9 cellular contexts compared by ENCODE assay signal in the genomic region with DNA sequence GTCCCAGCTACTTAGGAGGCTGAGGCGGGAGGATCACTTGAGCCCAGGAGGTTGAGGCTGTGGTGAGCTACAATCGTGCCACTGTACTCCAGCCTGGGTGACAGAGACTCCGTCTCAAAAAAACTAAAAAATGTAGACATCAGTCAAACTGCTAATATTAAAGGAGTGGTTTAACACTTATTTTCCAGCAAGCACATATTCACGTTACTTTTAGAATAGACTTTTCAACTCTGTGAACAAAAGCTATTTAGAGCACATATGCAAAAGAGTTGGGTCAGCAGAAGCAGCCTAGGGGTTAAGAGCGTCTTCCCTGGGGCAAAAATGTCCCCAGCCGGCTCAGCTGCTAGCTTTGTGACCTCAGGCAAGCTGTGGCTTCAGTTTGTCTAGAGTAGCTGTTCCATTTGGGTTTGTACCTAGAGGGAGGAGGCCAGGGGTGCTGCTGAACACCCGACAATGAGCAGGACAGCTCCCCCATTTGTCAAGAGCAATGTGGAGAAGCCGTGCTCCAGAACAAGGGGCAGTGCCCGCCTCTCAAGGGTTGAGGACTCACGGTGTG.
DNase-seq lines count a peak whose midpoint lies in the region; ATAC-seq and TF ChIP-seq lines count a peak whose summit lies in the region.
"Had no signal": no experiment of that assay in that cellular context is flagged by ENCODE, and none has a peak within 500 bp of the region (broad histone marks: within the 10 kb centered on the region; RNA-seq: fewer than 3 reads in every experiment).

No MANE protein-coding gene starts in this region.

- H3K9me3 Mint-ChIP-seq in dendritic cell treated with granulocyte-macrophage colony-stimulating factor and Interleukin-4, amounts not matched to agents 40 ng/mL and 50 ng/mL, for 4 days = no peaks in the 10 kb centered on the region
- H3K9me3 Mint-ChIP-seq in activated CD4-positive, alpha-beta T cell treated with anti-CD3 and anti-CD28 coated beads, Interleukin-2, amount 10 ng/mL, durations not matched to agents 24 days and 14 days = no peaks in the 10 kb centered on the region
- H3K9me3 Mint-ChIP-seq: activated T-cell treated with anti-CD3 and anti-CD28 coated beads, Interleukin-2, amount 50 U/mL, for 72 hours had no signal

- H3K27me3 ChIP-seq in GM06990 (replicated peaks; ENCODE audit: control insufficient read depth, insufficient read depth, low read length) = no peaks in the 10 kb centered on the region

- H3K36me3 ChIP-seq in GM06990 (ENCODE audit: control insufficient read depth, insufficient read depth, low read length) = peaks cover 2% of the 10 kb centered on the region; the same call in 1 of the 2 replicates

- peak overlapping the region; percentile 25 for H3K27ac Mint-ChIP-seq in dendritic cell treated with granulocyte-macrophage colony-stimulating factor and Interleukin-4, amounts not matched to agents 40 ng/mL and 50 ng/mL, for 4 days
- no peak overlapping the region for H3K27ac Mint-ChIP-seq in activated CD4-positive, alpha-beta T cell treated with anti-CD3 and anti-CD28 coated beads, Interleukin-2, amount 10 ng/mL, durations not matched to agents 24 days and 14 days
- H3K27ac Mint-ChIP-seq: activated T-cell treated with anti-CD3 and anti-CD28 coated beads, Interleukin-2, amount 50 U/mL, for 72 hours had no signal

- H3K27me3 Mint-ChIP-seq in dendritic cell treated with granulocyte-macrophage colony-stimulating factor and Interleukin-4, amounts not matched to agents 40 ng/mL and 50 ng/mL, for 4 days = no peaks in the 10 kb centered on the region
- H3K27me3 Mint-ChIP-seq in activated CD4-positive, alpha-beta T cell treated with anti-CD3 and anti-CD28 coated beads, Interleukin-2, amount 10 ng/mL, durations not matched to agents 24 days and 14 days = no peaks in the 10 kb centered on the region

- peak; percentile 16 for TF ChIP-seq CTCF in GM06990 (IDR thresholded peaks at IDR 0.05; ENCODE audit: insufficient read depth, low read length, poor library complexity, severe bottlenecking)

- intact Hi-C loops in dendritic cell treated with granulocyte-macrophage colony-stimulating factor and Interleukin-4, amounts not matched to agents 40 ng/mL and 50 ng/mL, for 4 days (cut with micrococcal nuclease) = no loop called here
- intact Hi-C loops in activated CD4-positive, alpha-beta T cell treated with anti-CD3 and anti-CD28 coated beads, Interleukin-2, amount 10 ng/mL, durations not matched to agents 24 days and 14 days (cut with micrococcal nuclease) = no loop called here

- DNase-seq in GM06990 (ENCODE audit: extremely low read depth, insufficient read length) (peak; percentile 72), amniotic stem cell (lab: John Stamatoyannopoulos, UW) (no peak), HUDEP-2 (lab: John Stamatoyannopoulos, UW; ENCODE audit: unreplicated experiment in 76 of 76) (no peak), NCI-H1092 (lab: John Stamatoyannopoulos, UW) (no peak)
- no peak for DNase-seq in activated CD4-positive, alpha-beta T cell treated with anti-CD3 and anti-CD28 coated beads, Interleukin-2, amount 10 ng/mL, durations not matched to agents 24 days and 14 days
- DNase-seq: activated T-cell treated with anti-CD3 and anti-CD28 coated beads, Interleukin-2, amount 50 U/mL, for 72 hours had no signal

- no peak overlapping the region for H3K4me3 Mint-ChIP-seq in dendritic cell treated with granulocyte-macrophage colony-stimulating factor and Interleukin-4, amounts not matched to agents 40 ng/mL and 50 ng/mL, for 4 days
- H3K4me3 Mint-ChIP-seq in activated CD4-positive, alpha-beta T cell treated with anti-CD3 and anti-CD28 coated beads, Interleukin-2, amount 10 ng/mL, durations not matched to agents 24 days and 14 days = no peak overlapping the region
- H3K4me3 Mint-ChIP-seq: activated T-cell treated with anti-CD3 and anti-CD28 coated beads, Interleukin-2, amount 50 U/mL, for 72 hours had no signal

- no peak overlapping the region for H3K4me3 ChIP-seq in GM06990 (replicated peaks; ENCODE audit: low read depth, low read length)

- peak; percentile 72 for ATAC-seq in GM19455 (IDR thresholded peaks at IDR 0.05; ENCODE audit: unreplicated experiment)
- peak; percentile 79 for ATAC-seq in HG03066 (IDR thresholded peaks at IDR 0.05; ENCODE audit: low read depth, unreplicated experiment)

- peaks cover 46% of the 10 kb centered on the region for H3K36me3 Mint-ChIP-seq in dendritic cell treated with granulocyte-macrophage colony-stimulating factor and Interleukin-4, amounts not matched to agents 40 ng/mL and 50 ng/mL, for 4 days (ENCODE audit: low read depth)
- H3K36me3 Mint-ChIP-seq in activated CD4-positive, alpha-beta T cell treated with anti-CD3 and anti-CD28 coated beads, Interleukin-2, amount 10 ng/mL, durations not matched to agents 24 days and 14 days (ENCODE audit: low read depth) = peaks cover 23% of the 10 kb centered on the region

- H3K4me1 Mint-ChIP-seq in dendritic cell treated with granulocyte-macrophage colony-stimulating factor and Interleukin-4, amounts not matched to agents 40 ng/mL and 50 ng/mL, for 4 days (ENCODE audit: low read depth) = peaks cover 20% of the 10 kb centered on the region
- H3K4me1 Mint-ChIP-seq in activated CD4-positive, alpha-beta T cell treated with anti-CD3 and anti-CD28 coated beads, Interleukin-2, amount 10 ng/mL, durations not matched to agents 24 days and 14 days = peaks cover 15% of the 10 kb centered on the region
